ENCODE assay signal across 8 cellular contexts in the genomic region with DNA sequence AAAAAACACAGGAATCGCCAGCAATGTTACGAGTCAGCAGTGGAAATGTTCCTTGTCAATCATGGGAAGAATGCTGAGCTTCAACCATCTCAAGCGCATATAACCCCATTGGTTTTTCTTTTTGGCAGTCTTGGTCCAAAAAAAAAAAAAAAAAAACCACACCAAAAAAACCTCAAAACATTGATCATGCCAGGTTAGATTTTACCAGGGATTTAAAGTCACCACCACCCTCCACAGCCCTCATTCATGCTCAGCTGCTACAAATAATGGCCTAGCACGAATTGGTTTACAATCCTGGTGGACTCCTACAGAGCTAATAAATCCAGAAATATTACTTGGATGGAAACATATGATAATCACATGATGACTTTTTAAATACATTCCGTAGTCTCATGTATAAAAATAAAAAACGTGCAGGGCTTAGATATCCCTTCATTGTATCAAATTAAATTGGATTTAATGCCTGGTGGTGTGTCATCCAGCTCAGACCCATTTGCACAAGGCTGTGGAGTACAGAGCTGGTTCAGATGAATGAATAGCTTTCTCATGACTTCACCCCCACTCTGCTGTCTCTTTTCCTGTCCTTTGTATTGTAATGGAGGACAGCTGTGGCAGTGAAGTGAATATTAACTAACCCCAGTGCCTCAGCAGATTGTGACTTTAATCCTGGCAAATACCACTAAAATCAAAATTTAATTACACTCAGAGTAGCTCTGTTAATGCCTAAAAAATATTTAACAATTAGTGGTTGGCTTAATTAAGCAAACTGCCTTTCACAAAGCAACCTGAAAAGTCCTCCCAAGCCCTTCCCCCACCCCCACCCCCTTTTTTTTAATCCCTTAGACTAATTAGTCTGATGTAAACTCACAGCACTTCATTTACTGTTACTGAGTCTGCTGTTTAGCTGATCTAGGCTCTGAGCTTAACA.
DNase-seq lines count a peak whose midpoint lies in the region; ATAC-seq and TF ChIP-seq lines count a peak whose summit lies in the region.

No MANE protein-coding gene starts in this region.

- H3K27ac Mint-ChIP-seq in immature natural killer cell = no peak overlapping the region

- peaks cover 0 to 2% (median 0%) of the 10 kb centered on the region in 3 donors for H3K27me3 Mint-ChIP-seq in immature natural killer cell (ENCODE audit: low read depth in 3 of 3)

- H3K36me3 Mint-ChIP-seq in immature natural killer cell = peaks cover 0 to 3% (median 0%) of the 10 kb centered on the region in 3 donors

- DNase-seq in AG08395 (ENCODE audit: low spot score) = peak; percentile 77
- peak; percentile 9 for DNase-seq in HPDE6-E6E7 (ENCODE audit: extremely low spot score)
- peak; percentile 69 for DNase-seq in iPS DF 19.7 (ENCODE audit: low read depth, low spot score)
- no peak for DNase-seq in stimulated activated naive CD4-positive, alpha-beta T cell treated with Interleukin-2 at 50 U/mL for 16 hours (lab: John Stamatoyannopoulos, UW)
- no peak for DNase-seq in immature natural killer cell

- H3K4me1 Mint-ChIP-seq in immature natural killer cell = no peaks in the 10 kb centered on the region

- H3K9me3 Mint-ChIP-seq in immature natural killer cell = peaks cover 0 to 5% (median 2%) of the 10 kb centered on the region in 6 donors

- peak; percentile 98 for ATAC-seq in SK-N-SH treated with all-trans-retinoic acid at 6 μM for 48 hours
- no peak for ATAC-seq in GM19328 (IDR thresholded peaks at IDR 0.05; ENCODE audit: unreplicated experiment)
- ATAC-seq in GM21526 (IDR thresholded peaks at IDR 0.05; ENCODE audit: low FRiP score, unreplicated experiment) = no peak

- no peak overlapping the region for H3K4me3 Mint-ChIP-seq in immature natural killer cell

TF ChIP-seq in SK-N-SH treated with all-trans-retinoic acid at 6 μM for 48 hours, 23 proteins besides CTCF, POLR2A, EP300 and RAD21:
- no peak for TF ChIP-seq TOX (CRISPR knock-in tag; IDR thresholded peaks at IDR 0.05; ENCODE audit: borderline replicate concordance)
- no peak for TF ChIP-seq ZNF565 (CRISPR knock-in tag; conservative IDR thresholded peaks at IDR 0.05; ENCODE audit: low read depth)
- 0 out of 2 replicates have a peak, but pooled peaks have one; percentile 34 for TF ChIP-seq CREB5 (CRISPR knock-in tag; IDR thresholded peaks at IDR 0.05; ENCODE audit: low read depth)
- TF ChIP-seq PPARA (CRISPR knock-in tag; IDR thresholded peaks at IDR 0.05; ENCODE audit: borderline replicate concordance) = no peak
- TF ChIP-seq ZC3H10 (CRISPR knock-in tag; IDR thresholded peaks at IDR 0.05) = no peak
- TF ChIP-seq, protein P1, sequence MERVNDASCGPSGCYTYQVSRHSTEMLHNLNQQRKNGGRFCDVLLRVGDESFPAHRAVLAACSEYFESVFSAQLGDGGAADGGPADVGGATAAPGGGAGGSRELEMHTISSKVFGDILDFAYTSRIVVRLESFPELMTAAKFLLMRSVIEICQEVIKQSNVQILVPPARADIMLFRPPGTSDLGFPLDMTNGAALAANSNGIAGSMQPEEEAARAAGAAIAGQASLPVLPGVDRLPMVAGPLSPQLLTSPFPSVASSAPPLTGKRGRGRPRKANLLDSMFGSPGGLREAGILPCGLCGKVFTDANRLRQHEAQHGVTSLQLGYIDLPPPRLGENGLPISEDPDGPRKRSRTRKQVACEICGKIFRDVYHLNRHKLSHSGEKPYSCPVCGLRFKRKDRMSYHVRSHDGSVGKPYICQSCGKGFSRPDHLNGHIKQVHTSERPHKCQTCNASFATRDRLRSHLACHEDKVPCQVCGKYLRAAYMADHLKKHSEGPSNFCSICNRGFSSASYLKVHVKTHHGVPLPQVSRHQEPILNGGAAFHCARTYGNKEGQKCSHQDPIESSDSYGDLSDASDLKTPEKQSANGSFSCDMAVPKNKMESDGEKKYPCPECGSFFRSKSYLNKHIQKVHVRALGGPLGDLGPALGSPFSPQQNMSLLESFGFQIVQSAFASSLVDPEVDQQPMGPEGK (CRISPR knock-in tag; IDR thresholded peaks at IDR 0.05; ENCODE audit: borderline replicate concordance) = no peak
- TF ChIP-seq, protein P2, sequence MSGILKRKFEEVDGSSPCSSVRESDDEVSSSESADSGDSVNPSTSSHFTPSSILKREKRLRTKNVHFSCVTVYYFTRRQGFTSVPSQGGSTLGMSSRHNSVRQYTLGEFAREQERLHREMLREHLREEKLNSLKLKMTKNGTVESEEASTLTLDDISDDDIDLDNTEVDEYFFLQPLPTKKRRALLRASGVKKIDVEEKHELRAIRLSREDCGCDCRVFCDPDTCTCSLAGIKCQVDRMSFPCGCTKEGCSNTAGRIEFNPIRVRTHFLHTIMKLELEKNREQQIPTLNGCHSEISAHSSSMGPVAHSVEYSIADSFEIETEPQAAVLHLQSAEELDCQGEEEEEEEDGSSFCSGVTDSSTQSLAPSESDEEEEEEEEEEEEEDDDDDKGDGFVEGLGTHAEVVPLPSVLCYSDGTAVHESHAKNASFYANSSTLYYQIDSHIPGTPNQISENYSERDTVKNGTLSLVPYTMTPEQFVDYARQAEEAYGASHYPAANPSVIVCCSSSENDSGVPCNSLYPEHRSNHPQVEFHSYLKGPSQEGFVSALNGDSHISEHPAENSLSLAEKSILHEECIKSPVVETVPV (CRISPR knock-in tag; IDR thresholded peaks at IDR 0.05) = no peak
- TF ChIP-seq ZFP30 (CRISPR knock-in tag; IDR thresholded peaks at IDR 0.05) = no peak
- TF ChIP-seq GLIS3 (CRISPR knock-in tag; IDR thresholded peaks at IDR 0.05) = no peak
- TF ChIP-seq ISL1 (CRISPR knock-in tag; IDR thresholded peaks at IDR 0.05) = peak; percentile 70
- TF ChIP-seq CSDC2 (CRISPR knock-in tag; IDR thresholded peaks at IDR 0.05) = no peak
- TF ChIP-seq ZFP3 (CRISPR knock-in tag; IDR thresholded peaks at IDR 0.05) = peak; percentile 89
- no peak for TF ChIP-seq BACH2 (CRISPR knock-in tag; IDR thresholded peaks at IDR 0.05; ENCODE audit: borderline replicate concordance)
- no peak for TF ChIP-seq POU6F1 (CRISPR knock-in tag; IDR thresholded peaks at IDR 0.05; ENCODE audit: borderline replicate concordance, low read depth)
- TF ChIP-seq ZNF70 (CRISPR knock-in tag; IDR thresholded peaks at IDR 0.05) = peak; percentile 17; the same call in 1 of the 2 replicates
- TF ChIP-seq SNAI2 (CRISPR knock-in tag; IDR thresholded peaks at IDR 0.05) = 0 out of 2 replicates have a peak, but pooled peaks have one; percentile 46
- no peak for TF ChIP-seq RARB (CRISPR knock-in tag; IDR thresholded peaks at IDR 0.05)
- peak; percentile 65 for TF ChIP-seq TSHZ2 (CRISPR knock-in tag; IDR thresholded peaks at IDR 0.05)
- TF ChIP-seq ZNF8 (CRISPR knock-in tag; IDR thresholded peaks at IDR 0.05) = no peak
- no peak for TF ChIP-seq ESRRG (CRISPR knock-in tag; IDR thresholded peaks at IDR 0.05)
- TF ChIP-seq TCF4 (CRISPR knock-in tag; IDR thresholded peaks at IDR 0.05; ENCODE audit: borderline replicate concordance) = peak; percentile 68; the same call in 1 of the 2 replicates
- no peak for TF ChIP-seq ARNTL (CRISPR knock-in tag; IDR thresholded peaks at IDR 0.05; ENCODE audit: borderline replicate concordance, low read depth)
- no peak for TF ChIP-seq OSR1 (CRISPR knock-in tag; IDR thresholded peaks at IDR 0.05)

Comparison
In these comparisons a context has a peak if more than half of its experiments do, and no peak if none do; other contexts are left out.
1. DNase-seq: peak in AG08395 (single experiment), HPDE6-E6E7 (single experiment) and iPS DF 19.7 (single experiment); none in stimulated activated naive CD4-positive, alpha-beta T cell treated with Interleukin-2 at 50 U/mL for 16 hours (single experiment) and immature natural killer cell (0 of 3).